In genomic region chr3:139292933-139293664, GRCh38 we compare ENCODE assay signal across 20 cellular contexts. TPM values are rescaled to one million over a fixed set of nuclear protein-coding genes. Genes with fewer than 3 reads are reported as not detected.
DNase-seq lines count a peak whose midpoint lies in the region; ATAC-seq lines count a peak whose summit lies in the region.
"Had no signal": no experiment of that assay in that cellular context is flagged by ENCODE, and none has a peak within 500 bp of the region (broad histone marks: within the 10 kb centered on the region; RNA-seq: fewer than 3 reads in every experiment).

No MANE protein-coding gene starts in this region.

- no peak for ATAC-seq in HG02588 (IDR thresholded peaks at IDR 0.05; ENCODE audit: unreplicated experiment)
- no peak for ATAC-seq in HG02678 (IDR thresholded peaks at IDR 0.05; ENCODE audit: unreplicated experiment)
- ATAC-seq: activated naive CD4-positive, alpha-beta T cell treated with anti-CD3 and anti-CD28 coated beads, Interleukin-2, amount 50 U/mL, for 72 hours; activated T-cell treated with anti-CD3 and anti-CD28 coated beads, Interleukin-2, amount 50 U/mL, for 72 hours had no signal

- no peak overlapping the region for H3K4me3 Mint-ChIP-seq in activated naive CD4-positive, alpha-beta T cell treated with anti-CD3 and anti-CD28 coated beads for 36 hours
- H3K4me3 Mint-ChIP-seq: activated T-cell treated with anti-CD3 and anti-CD28 coated beads, Interleukin-2, amount 50 U/mL, for 72 hours; dendritic cell treated with granulocyte-macrophage colony-stimulating factor and Interleukin-4, amounts not matched to agents 40 ng/mL and 50 ng/mL, for 4 days; naive B cell had no signal

- no peak overlapping the region for H3K27ac Mint-ChIP-seq in activated naive CD4-positive, alpha-beta T cell treated with anti-CD3 and anti-CD28 coated beads for 36 hours
- H3K27ac Mint-ChIP-seq: activated naive CD4-positive, alpha-beta T cell treated with anti-CD3 and anti-CD28 coated beads, Interleukin-2, amount 50 U/mL, for 72 hours; activated T-cell treated with anti-CD3 and anti-CD28 coated beads, Interleukin-2, amount 50 U/mL, for 72 hours; dendritic cell treated with granulocyte-macrophage colony-stimulating factor and Interleukin-4, amounts not matched to agents 40 ng/mL and 50 ng/mL, for 4 days; naive B cell had no signal

- CTCF ChIA-PET in activated naive CD4-positive, alpha-beta T cell treated with anti-CD3 and anti-CD28 coated beads for 36 hours (lab: Charles Lee) = no interaction called here

- no peaks in the 10 kb centered on the region for H3K9me3 Mint-ChIP-seq in activated naive CD4-positive, alpha-beta T cell treated with anti-CD3 and anti-CD28 coated beads for 36 hours
- H3K9me3 Mint-ChIP-seq: activated naive CD4-positive, alpha-beta T cell treated with anti-CD3 and anti-CD28 coated beads, Interleukin-2, amount 50 U/mL, for 72 hours; activated T-cell treated with anti-CD3 and anti-CD28 coated beads, Interleukin-2, amount 50 U/mL, for 72 hours; dendritic cell treated with granulocyte-macrophage colony-stimulating factor and Interleukin-4, amounts not matched to agents 40 ng/mL and 50 ng/mL, for 4 days; naive B cell had no signal

- intact Hi-C loops in activated naive CD4-positive, alpha-beta T cell treated with anti-CD3 and anti-CD28 coated beads for 36 hours (cut with micrococcal nuclease) = no loop called here

- peak; percentile 47 for DNase-seq in NCI-H82 (lab: John Stamatoyannopoulos, UW)
- no peak for DNase-seq in NCI-H82 treated with DMSO at 0.1 percent for 48 hours (lab: John Stamatoyannopoulos, UW; ENCODE audit: unreplicated experiment)
- peak; percentile 62 for DNase-seq in astrocyte of the hippocampus (ENCODE audit: low read depth, low spot score)
- DNase-seq in islet precursor cell = peak; percentile 81
- DNase-seq in CD1c-positive myeloid dendritic cell (ENCODE audit: extremely low spot score) = no peak
- DNase-seq in activated naive CD4-positive, alpha-beta T cell treated with anti-CD3 and anti-CD28 coated beads for 36 hours = no peak
- DNase-seq: 8988T; activated T-cell treated with anti-CD3 and anti-CD28 coated beads, Interleukin-2, amount 50 U/mL, for 72 hours; brain microvascular endothelial cell; DMS79; naive B cell; NCI-H1417 treated with DMSO at 0.1 percent for 48 hours; NCI-H774; PC-9; small intestine; stimulated activated CD4-positive, alpha-beta T cell treated with anti-CD3 and anti-CD28 coated beads, Interleukin-4, amount 100 ng/mL, for 4 hours had no signal

- H3K36me3 Mint-ChIP-seq in activated naive CD4-positive, alpha-beta T cell treated with anti-CD3 and anti-CD28 coated beads for 36 hours (ENCODE audit: low read depth) = no peaks in the 10 kb centered on the region
- H3K36me3 Mint-ChIP-seq: activated naive CD4-positive, alpha-beta T cell treated with anti-CD3 and anti-CD28 coated beads, Interleukin-2, amount 50 U/mL, for 72 hours; naive B cell had no signal

- no peaks in the 10 kb centered on the region for H3K4me1 Mint-ChIP-seq in activated naive CD4-positive, alpha-beta T cell treated with anti-CD3 and anti-CD28 coated beads for 36 hours (ENCODE audit: low read depth)
- H3K4me1 Mint-ChIP-seq: naive B cell had no signal

- H3K27me3 Mint-ChIP-seq in activated naive CD4-positive, alpha-beta T cell treated with anti-CD3 and anti-CD28 coated beads for 36 hours (ENCODE audit: low read depth) = no peaks in the 10 kb centered on the region

RNA-seq across cellular contexts. Expression of gene MRPS22, which starts 50.7 kb away (rescaled TPM):
- total RNA-seq in activated naive CD4-positive, alpha-beta T cell treated with anti-CD3 and anti-CD28 coated beads for 36 hours = 10 to 100 TPM; 66.8 to 69.1 TPM

Comparison
In these comparisons a context has a peak if more than half of its experiments do, and no peak if none do; other contexts are left out.
1. DNase-seq: peak in NCI-H82 (single experiment), astrocyte of the hippocampus (single experiment) and islet precursor cell (single experiment); none in NCI-H82 treated with DMSO at 0.1 percent for 48 hours (single experiment), CD1c-positive myeloid dendritic cell (single experiment) and activated naive CD4-positive, alpha-beta T cell treated with anti-CD3 and anti-CD28 coated beads for 36 hours (single experiment).